ENCODE assay signal across 22 cellular contexts in the genomic region with DNA sequence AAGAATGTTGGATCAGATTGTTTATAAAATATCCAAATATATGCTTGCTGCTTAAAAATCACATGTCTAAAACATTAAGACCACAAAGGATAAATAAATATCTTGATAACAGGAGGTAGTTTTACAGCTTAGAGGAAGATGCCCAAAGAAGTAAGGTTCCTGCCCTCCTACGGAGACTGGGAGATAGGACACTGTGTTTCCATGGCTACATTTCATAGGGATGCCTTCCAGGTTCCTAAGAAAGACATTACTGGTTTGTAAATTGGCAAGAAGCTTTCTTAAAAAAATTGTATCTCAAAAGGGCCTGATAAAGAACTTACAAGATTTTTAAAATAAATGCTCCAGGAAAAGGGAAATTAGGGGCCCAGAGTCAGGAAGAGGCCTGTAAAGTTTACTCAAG.
"Had no signal": no experiment of that assay in that cellular context is flagged by ENCODE, and none has a peak within 500 bp of the region (broad histone marks: within the 10 kb centered on the region; RNA-seq: fewer than 3 reads in every experiment).

No MANE protein-coding gene starts in this region.

- ATAC-seq: effector memory CD8-positive, alpha-beta T cell; esophagus mucosa; foreskin keratinocyte; gastrocnemius medialis; gastroesophageal sphincter; heart left ventricle; heart right ventricle had no signal

- H3K27ac Mint-ChIP-seq: dendritic cell treated with granulocyte-macrophage colony-stimulating factor and Interleukin-4, amounts not matched to agents 40 ng/mL and 50 ng/mL, for 4 days; effector memory CD8-positive, alpha-beta T cell; endodermal cell had no signal

- H3K27me3 Mint-ChIP-seq: dendritic cell treated with granulocyte-macrophage colony-stimulating factor and Interleukin-4, amounts not matched to agents 40 ng/mL and 50 ng/mL, for 4 days had no signal

- H3K4me3 Mint-ChIP-seq: dendritic cell treated with granulocyte-macrophage colony-stimulating factor and Interleukin-4, amounts not matched to agents 40 ng/mL and 50 ng/mL, for 4 days; effector memory CD8-positive, alpha-beta T cell; endodermal cell had no signal

- DNase-seq: colonic mucosa; cortex of kidney; dermis blood vessel endothelial cell; dorsolateral prefrontal cortex; effector CD4-positive, alpha-beta T cell; effector CD8-positive, alpha-beta T cell; effector memory CD4-positive, alpha-beta T cell; effector memory CD8-positive, alpha-beta T cell; endodermal cell; erythroblast; esophagus squamous epithelium; foreskin fibroblast; foreskin keratinocyte; foreskin melanocyte; gastrocnemius medialis; glutamatergic neuron; head of caudate nucleus; heart left ventricle; heart right ventricle had no signal

- H3K4me1 Mint-ChIP-seq: endodermal cell had no signal
